Comparison of ENCODE assay signal across 9 cellular contexts in genomic region chr20:32527052-32527446, GRCh38. TPM values are rescaled to one million over a fixed set of nuclear protein-coding genes. Genes with fewer than 3 reads are reported as not detected.
DNase-seq lines count a peak whose midpoint lies in the region; ATAC-seq and TF ChIP-seq lines count a peak whose summit lies in the region.
"Had no signal": no experiment of that assay in that cellular context is flagged by ENCODE, and none has a peak within 500 bp of the region (broad histone marks: within the 10 kb centered on the region; RNA-seq: fewer than 3 reads in every experiment).

No MANE protein-coding gene starts in this region.

- peaks cover 13% of the 10 kb centered on the region for H3K36me3 ChIP-seq in CD4-positive, CD25-positive, alpha-beta regulatory T cell (ENCODE audit: control insufficient read depth, insufficient read depth, low read length)
- H3K36me3 ChIP-seq in DND-41 (ENCODE audit: insufficient read depth, low read length), result peaks cover 42% of the 10 kb centered on the region
- H3K36me3 ChIP-seq in OCI-LY7 (ENCODE audit: insufficient read depth, low read length), result no peaks in the 10 kb centered on the region

- H3K4me3 ChIP-seq in CD4-positive, CD25-positive, alpha-beta regulatory T cell (ENCODE audit: low read depth, low read length), result no peak overlapping the region
- H3K4me3 ChIP-seq in DND-41 (ENCODE audit: low read depth in 1 of 2, low read length in 2 of 2), result no peak overlapping the region
- H3K4me3 ChIP-seq in OCI-LY7 (ENCODE audit: low read depth, low read length, poor library complexity, severe bottlenecking), result no peak overlapping the region

- BruUV-seq in OCI-LY7 (replicated peaks; lab: Mats Ljungman, UMichigan), result no TSS peak

- peak overlapping the region; percentile 94 to 95 (median 95) for H3K27ac Mint-ChIP-seq in CD4-positive, CD25-positive, alpha-beta regulatory T cell
- H3K27ac Mint-ChIP-seq in activated naive CD8-positive, alpha-beta T cell treated with anti-CD3 and anti-CD28 coated beads, Interleukin-2, amount 10 ng/mL, durations not matched to agents 7 days and 5 days, result peak overlapping the region; percentile 94
- peak overlapping the region; percentile 90 to 100 (median 96) for H3K27ac Mint-ChIP-seq in naive thymus-derived CD8-positive, alpha-beta T cell

- no peak for DNase-seq in CD4-positive, CD25-positive, alpha-beta regulatory T cell
- no peak for DNase-seq in DND-41
- DNase-seq in activated naive CD8-positive, alpha-beta T cell treated with anti-CD3 and anti-CD28 coated beads, Interleukin-2, amount 10 ng/mL, durations not matched to agents 7 days and 5 days, result no peak
- peak in 1 of 10 donors; percentile 59 for DNase-seq in naive thymus-derived CD8-positive, alpha-beta T cell
- DNase-seq in NCI-H2196 treated with DMSO at 0.1 percent for 48 hours (lab: John Stamatoyannopoulos, UW; ENCODE audit: unreplicated experiment), result no peak
- DNase-seq in MV-4-11 (lab: John Stamatoyannopoulos, UW), result no peak
- DNase-seq in OCI-LY7 (ENCODE audit: low spot score), result no peak
- DNase-seq: Caco-2 had no signal

- H3K9me3 Mint-ChIP-seq in CD4-positive, CD25-positive, alpha-beta regulatory T cell, result no peaks in the 10 kb centered on the region
- no peaks in the 10 kb centered on the region for H3K9me3 Mint-ChIP-seq in activated naive CD8-positive, alpha-beta T cell treated with anti-CD3 and anti-CD28 coated beads, Interleukin-2, amount 10 ng/mL, durations not matched to agents 7 days and 5 days
- H3K9me3 Mint-ChIP-seq in naive thymus-derived CD8-positive, alpha-beta T cell, result no peaks in the 10 kb centered on the region

- intact Hi-C loops in OCI-LY7 (cut with micrococcal nuclease; ENCODE audit: unreplicated experiment), result no loop called here

- H3K79me2 ChIP-seq in DND-41 (ENCODE audit: insufficient read depth, low read length), result peaks cover 25% of the 10 kb centered on the region
- H3K79me2 ChIP-seq in OCI-LY7 (ENCODE audit: insufficient read depth, low read depth, low read length), result no peaks in the 10 kb centered on the region

- H3K4me2 ChIP-seq in DND-41 (ENCODE audit: insufficient read depth, low read length) (no peak overlapping the region), OCI-LY7 (ENCODE audit: low read length) (no peak overlapping the region)

- no peak overlapping the region for H3K9ac ChIP-seq in DND-41 (ENCODE audit: low read depth, low read length)
- H3K9ac ChIP-seq: KMS-11 had no signal

- no peaks in the 10 kb centered on the region for H3K9me3 ChIP-seq in CD4-positive, CD25-positive, alpha-beta regulatory T cell (ENCODE audit: control insufficient read depth in 2 of 2, low read length in 2 of 2)
- H3K9me3 ChIP-seq in DND-41 (ENCODE audit: insufficient read depth, low read length, severe bottlenecking), result no peaks in the 10 kb centered on the region
- no peaks in the 10 kb centered on the region for H3K9me3 ChIP-seq in OCI-LY7 (ENCODE audit: low read length)
- H3K9me3 ChIP-seq: Caco-2 had no signal

- H2AFZ ChIP-seq in DND-41 (ENCODE audit: low read depth, low read length) (no peak overlapping the region), OCI-LY7 (ENCODE audit: low read length) (no peak overlapping the region)

- H3K4me3 Mint-ChIP-seq in CD4-positive, CD25-positive, alpha-beta regulatory T cell, result peak overlapping the region in 3 of 4 donors; percentile 56 to 69 (median 65)
- H3K4me3 Mint-ChIP-seq in activated naive CD8-positive, alpha-beta T cell treated with anti-CD3 and anti-CD28 coated beads, Interleukin-2, amount 10 ng/mL, durations not matched to agents 7 days and 5 days, result peak overlapping the region; percentile 31
- H3K4me3 Mint-ChIP-seq in naive thymus-derived CD8-positive, alpha-beta T cell, result peak overlapping the region; percentile 47 to 85 (median 76)

- peaks cover 30% of the 10 kb centered on the region for H3K36me3 Mint-ChIP-seq in CD4-positive, CD25-positive, alpha-beta regulatory T cell
- H3K36me3 Mint-ChIP-seq in activated naive CD8-positive, alpha-beta T cell treated with anti-CD3 and anti-CD28 coated beads, Interleukin-2, amount 10 ng/mL, durations not matched to agents 7 days and 5 days, result peaks cover 10% of the 10 kb centered on the region
- peaks cover 0 to 22% (median 7%) of the 10 kb centered on the region in 3 donors for H3K36me3 Mint-ChIP-seq in naive thymus-derived CD8-positive, alpha-beta T cell

- H4K20me1 ChIP-seq in DND-41 (ENCODE audit: insufficient read depth, low read length) (peaks cover 4% of the 10 kb centered on the region; the same call in 1 of the 2 replicates), OCI-LY7 (ENCODE audit: insufficient read depth, low read length) (no peaks in the 10 kb centered on the region)

- no peak for ATAC-seq in CD4-positive, CD25-positive, alpha-beta regulatory T cell (ENCODE audit: low read depth in 2 of 2)
- no peak for ATAC-seq in DND-41 (ENCODE audit: insufficient read depth, low read depth)
- no peak for ATAC-seq in activated naive CD8-positive, alpha-beta T cell treated with anti-CD3 and anti-CD28 coated beads, Interleukin-2, amount 10 ng/mL, durations not matched to agents 7 days and 5 days (ENCODE audit: low read depth)
- peak in 1 of 2 donors; percentile 10 for ATAC-seq in naive thymus-derived CD8-positive, alpha-beta T cell

- H3K4me1 Mint-ChIP-seq in CD4-positive, CD25-positive, alpha-beta regulatory T cell, result peaks cover 12 to 97% (median 56%) of the 10 kb centered on the region in 4 donors
- H3K4me1 Mint-ChIP-seq in activated naive CD8-positive, alpha-beta T cell treated with anti-CD3 and anti-CD28 coated beads, Interleukin-2, amount 10 ng/mL, durations not matched to agents 7 days and 5 days, result peaks cover 70% of the 10 kb centered on the region
- peaks cover 58 to 96% (median 93%) of the 10 kb centered on the region in 4 donors for H3K4me1 Mint-ChIP-seq in naive thymus-derived CD8-positive, alpha-beta T cell

- no peaks in the 10 kb centered on the region for H3K27me3 Mint-ChIP-seq in CD4-positive, CD25-positive, alpha-beta regulatory T cell
- no peaks in the 10 kb centered on the region for H3K27me3 Mint-ChIP-seq in activated naive CD8-positive, alpha-beta T cell treated with anti-CD3 and anti-CD28 coated beads, Interleukin-2, amount 10 ng/mL, durations not matched to agents 7 days and 5 days
- H3K27me3 Mint-ChIP-seq in naive thymus-derived CD8-positive, alpha-beta T cell, result no peaks in the 10 kb centered on the region

- TF ChIP-seq CTCF in DND-41 (IDR thresholded peaks at IDR 0.05; ENCODE audit: borderline replicate concordance, extremely low read depth, low read length, poor library complexity, severe bottlenecking) (no peak), OCI-LY7 (conservative IDR thresholded peaks at IDR 0.05; ENCODE audit: low read length) (no peak)

- H3K27ac ChIP-seq in CD4-positive, CD25-positive, alpha-beta regulatory T cell (ENCODE audit: insufficient read depth, low read length, poor library complexity, severe bottlenecking), result peak overlapping the region; percentile 47
- H3K27ac ChIP-seq in DND-41 (ENCODE audit: low read length) (peak overlapping the region; percentile 32), OCI-LY7 (ENCODE audit: low read depth, low read length, poor library complexity, severe bottlenecking) (no peak overlapping the region)
- H3K27ac ChIP-seq: KMS-11 had no signal

- H3K4me1 ChIP-seq in CD4-positive, CD25-positive, alpha-beta regulatory T cell (ENCODE audit: control insufficient read depth, insufficient read depth, low read length, poor library complexity, severe bottlenecking), result peaks cover 85% of the 10 kb centered on the region
- H3K4me1 ChIP-seq in DND-41 (ENCODE audit: insufficient read depth, low read length), result peaks cover 28% of the 10 kb centered on the region
- peaks cover 8% of the 10 kb centered on the region for H3K4me1 ChIP-seq in OCI-LY7 (ENCODE audit: insufficient read depth, low read length, poor library complexity, severe bottlenecking)
- H3K4me1 ChIP-seq: Caco-2 had no signal

- no peaks in the 10 kb centered on the region for H3K27me3 ChIP-seq in CD4-positive, CD25-positive, alpha-beta regulatory T cell (ENCODE audit: control insufficient read depth, insufficient read depth, low read length)
- H3K27me3 ChIP-seq in DND-41 (ENCODE audit: insufficient read depth, low read length, poor library complexity), result no peaks in the 10 kb centered on the region

- CTCF ChIA-PET in OCI-LY7 (lab: Charles Lee; ENCODE audit: unreplicated experiment), result no interaction called here

- POLR2A ChIA-PET in activated naive CD8-positive, alpha-beta T cell treated with anti-CD3 and anti-CD28 coated beads, Interleukin-2, amount 10 ng/mL, durations not matched to agents 7 days and 5 days (lab: Charles Lee), result interaction anchor here (1.3 to 11.8 kb wide), 2 partner anchors 12 to 216 kb away, joined by 3 to 248 read pairs; partner anchors contain the start of gene COMMD7
- POLR2A ChIA-PET in naive thymus-derived CD8-positive, alpha-beta T cell (lab: Charles Lee), result interaction anchor here (0.5 to 29.2 kb wide), 14 partner anchors 6 to 218 kb away, joined by 3 to 883 read pairs (median 5); partner anchors contain the start of genes ASXL1 and NOL4L
- POLR2A ChIA-PET in OCI-LY7 (lab: Charles Lee), result interaction anchor here (1.4 kb wide), 1 partner anchor 9 kb away, joined by 3 read pairs; no protein-coding TSS in a partner anchor

- H3K9me2 ChIP-seq in OCI-LY7 (ENCODE audit: insufficient read depth, low read length), result no peaks in the 10 kb centered on the region

RNA-seq across cellular contexts. Expression of gene NOL4L, which starts 58.1 kb away (rescaled TPM):
- total RNA-seq in CD4-positive, CD25-positive, alpha-beta regulatory T cell, result 84.8 TPM
- 10 to 100 TPM in 3 of 4 donors, 1 to 10 TPM in 1; 7.1 to 11.4 (median 10.6) TPM for polyA plus RNA-seq in CD4-positive, CD25-positive, alpha-beta regulatory T cell
- total RNA-seq in activated naive CD8-positive, alpha-beta T cell treated with anti-CD3 and anti-CD28 coated beads, Interleukin-2, amount 10 ng/mL, durations not matched to agents 7 days and 5 days, result 10 to 100 TPM; 39.1 to 41.1 TPM
- 10 to 100 TPM; 65.7 to 66.1 TPM for total RNA-seq in naive thymus-derived CD8-positive, alpha-beta T cell
- 10 to 100 TPM; 10.0 to 21.5 (median 14.2) TPM for polyA plus RNA-seq in naive thymus-derived CD8-positive, alpha-beta T cell
- total RNA-seq in OCI-LY7 (2014; rRNA removed; shearing (Covaris generic)), result 1.5 and 4.2 TPM in 2 replicates
- total RNA-seq in OCI-LY7 (2022), result 3.3 and 3.9 TPM in 2 replicates

Comparison
In these comparisons a context has a peak if more than half of its experiments do, and no peak if none do; other contexts are left out.
1. RNA of gene NOL4L, which starts 58.1 kb away (total RNA-seq): 84.8 TPM in CD4-positive, CD25-positive, alpha-beta regulatory T cell (single experiment), 65.7 to 66.1 TPM in naive thymus-derived CD8-positive, alpha-beta T cell and 39.1 to 41.1 TPM in activated naive CD8-positive, alpha-beta T cell treated with anti-CD3 and anti-CD28 coated beads, Interleukin-2, amount 10 ng/mL, durations not matched to agents 7 days and 5 days; 1.5 to 4.2 TPM in OCI-LY7; every median in the first group is over 4 times any median in the second.
2. Peak in every context shown above with its lines, with median percentiles within 50 percentile points of each other: H3K27ac Mint-ChIP-seq and H3K4me3 Mint-ChIP-seq.